In the genomic region with DNA sequence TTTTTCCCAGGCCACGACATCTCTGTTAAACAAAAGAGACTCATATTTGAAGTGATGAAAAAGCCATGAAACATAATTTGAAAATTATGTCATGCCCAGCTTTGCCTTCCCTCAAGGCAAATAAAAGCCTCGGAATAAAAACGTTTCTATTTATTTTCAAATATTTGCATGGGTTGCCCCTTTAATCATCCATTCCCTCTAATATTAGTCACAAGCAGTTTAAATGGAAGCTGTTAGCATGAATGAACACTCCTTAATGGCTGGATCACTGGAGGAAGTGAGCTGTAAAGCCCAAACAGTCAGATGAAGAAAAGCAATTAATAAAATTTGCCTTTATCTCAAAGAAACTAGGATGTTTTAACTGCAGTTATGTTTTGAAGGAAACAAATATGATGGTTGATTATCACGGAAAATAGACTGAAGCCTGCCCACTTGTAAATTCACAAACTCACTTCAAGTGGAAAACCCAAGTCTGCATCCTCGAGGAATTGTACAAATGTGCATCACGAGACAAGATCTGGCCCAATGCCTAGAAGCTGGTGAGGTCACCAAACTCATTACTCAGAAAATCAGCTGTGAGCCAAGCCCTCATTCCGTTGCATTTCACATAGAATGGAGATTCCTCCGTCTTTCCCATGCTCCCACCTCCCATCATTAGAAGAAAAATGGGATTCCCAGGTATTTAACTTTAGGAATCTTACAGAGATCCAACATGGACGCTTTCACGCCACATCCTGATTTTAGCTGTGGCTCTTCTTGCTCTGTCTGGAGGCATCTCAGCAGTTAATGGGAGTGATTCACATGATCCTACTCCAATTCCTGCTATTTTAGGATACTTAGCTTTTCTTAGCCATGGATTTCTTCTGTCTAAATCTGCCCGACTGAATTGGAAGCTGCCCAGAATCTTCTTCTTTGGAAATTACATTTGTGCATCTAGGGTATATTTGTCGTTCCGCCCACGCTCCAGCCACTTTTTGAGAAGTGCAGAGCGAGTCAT, we compare ENCODE assay signal across 8 cellular contexts.
DNase-seq lines count a peak whose midpoint lies in the region; ATAC-seq, FAIRE-seq and TF ChIP-seq lines count a peak whose summit lies in the region.

No MANE protein-coding gene starts in this region.

- no peaks in the 10 kb centered on the region for H3K36me3 Mint-ChIP-seq in activated CD4-positive, alpha-beta memory T cell treated with anti-CD3 and anti-CD28 coated beads for 36 hours

- H3K27ac ChIP-seq in RWPE2 (ENCODE audit: poor library complexity, severe bottlenecking), result peak overlapping the region; percentile 69
- H3K27ac ChIP-seq in pancreas, result peak overlapping the region in 2 of 4 donors; percentile 18 to 35
- no peak overlapping the region for H3K27ac ChIP-seq in Karpas-422 (ENCODE audit: low read length)

- H3K27me3 Mint-ChIP-seq in activated CD4-positive, alpha-beta memory T cell treated with anti-CD3 and anti-CD28 coated beads for 36 hours, result peaks cover 13% of the 10 kb centered on the region

- H3K9ac ChIP-seq in Karpas-422 (ENCODE audit: low read length), result no peak overlapping the region

- intact Hi-C loops in pancreas (cut with DNase I), result no loop called here
- intact Hi-C loops in activated CD4-positive, alpha-beta memory T cell treated with anti-CD3 and anti-CD28 coated beads for 36 hours (cut with micrococcal nuclease), result no loop called here

- H3K4me2 ChIP-seq in Karpas-422 (ENCODE audit: low read depth, low read length, poor library complexity, severe bottlenecking), result no peak overlapping the region

- H3K9me3 ChIP-seq in RWPE2 (ENCODE audit: severe bottlenecking) (no peaks in the 10 kb centered on the region), pancreas (no peaks in the 10 kb centered on the region), Karpas-422 (ENCODE audit: low read length) (no peaks in the 10 kb centered on the region)

- CTCF ChIA-PET in activated CD4-positive, alpha-beta memory T cell treated with anti-CD3 and anti-CD28 coated beads for 36 hours (lab: Charles Lee), result no interaction called here

- H3K36me3 ChIP-seq in RWPE2 (ENCODE audit: low read depth) (no peaks in the 10 kb centered on the region), pancreas (no peaks in the 10 kb centered on the region), Karpas-422 (ENCODE audit: insufficient read depth, low read length) (no peaks in the 10 kb centered on the region)

- H2AFZ ChIP-seq in Karpas-422 (ENCODE audit: low read length), result no peak overlapping the region

- no peaks in the 10 kb centered on the region for H3K4me1 Mint-ChIP-seq in activated CD4-positive, alpha-beta memory T cell treated with anti-CD3 and anti-CD28 coated beads for 36 hours (ENCODE audit: low read depth)

- no peaks in the 10 kb centered on the region for H3K9me2 ChIP-seq in Karpas-422 (replicated peaks; ENCODE audit: insufficient read depth, low read length)

- 39 to 45% methylated on average over 15 of the region's 15 CpGs for WGBS in pancreas, 2 donors

- H3K79me2 ChIP-seq in Karpas-422 (ENCODE audit: low read length), result no peaks in the 10 kb centered on the region

- H3K4me3 ChIP-seq in RWPE2 (ENCODE audit: severe bottlenecking), result no peak overlapping the region
- peak overlapping the region; percentile 25 for H3K4me3 ChIP-seq in fibroblast of pulmonary artery (replicated peaks; ENCODE audit: low read depth, low read length)
- no peak overlapping the region for H3K4me3 ChIP-seq in pancreas
- H3K4me3 ChIP-seq in Karpas-422 (ENCODE audit: low read length), result no peak overlapping the region

- no peaks in the 10 kb centered on the region for H3K9me3 Mint-ChIP-seq in activated CD4-positive, alpha-beta memory T cell treated with anti-CD3 and anti-CD28 coated beads for 36 hours

- peaks cover 19% of the 10 kb centered on the region for H3K4me1 ChIP-seq in RWPE2 (ENCODE audit: insufficient read depth, poor library complexity, severe bottlenecking)
- H3K4me1 ChIP-seq in pancreas, result peaks cover 3 to 19% (median 7%) of the 10 kb centered on the region in 3 donors
- H3K4me1 ChIP-seq in Karpas-422 (ENCODE audit: low read length), result no peaks in the 10 kb centered on the region

- H3K27me3 ChIP-seq in RWPE2 (ENCODE audit: insufficient read depth, poor library complexity, severe bottlenecking) (no peaks in the 10 kb centered on the region), pancreas (no peaks in the 10 kb centered on the region), Karpas-422 (ENCODE audit: low read length) (no peaks in the 10 kb centered on the region)

- peak; percentile 74 for FAIRE-seq in pancreas (lab: Jason Lieb, UNC)

- H3K27ac Mint-ChIP-seq in activated CD4-positive, alpha-beta memory T cell treated with anti-CD3 and anti-CD28 coated beads for 36 hours, result no peak overlapping the region

- ATAC-seq in RWPE2 (ENCODE audit: low read depth) (peak; percentile 88), pancreas (peak; percentile 82 to 91 (median 88))

- DNase-seq in C1 segment of cervical spinal cord (lab: John Stamatoyannopoulos, UW), result peak in 10 of 14 donors; percentile 8 to 65 (median 37)
- DNase-seq in RWPE2 (ENCODE audit: low spot score), result no peak
- DNase-seq in fibroblast of pulmonary artery (ENCODE audit: low read depth), result peak; percentile 97
- peak in 4 of 6 donors; percentile 79 to 83 (median 80) for DNase-seq in pancreas
- no peak for DNase-seq in Karpas-422
- no peak for DNase-seq in stimulated activated naive CD4-positive, alpha-beta T cell treated with Interleukin-2 at 50 U/mL for 16 hours (lab: John Stamatoyannopoulos, UW)
- DNase-seq in activated CD4-positive, alpha-beta memory T cell treated with anti-CD3 and anti-CD28 coated beads for 36 hours, result no peak
- no peak for DNase-seq in NAMALWA (ENCODE audit: low spot score)

- POLR2A ChIA-PET in activated CD4-positive, alpha-beta memory T cell treated with anti-CD3 and anti-CD28 coated beads for 36 hours (lab: Charles Lee), result no interaction called here

- TF ChIP-seq CTCF in RWPE2 (IDR thresholded peaks at IDR 0.05; ENCODE audit: poor library complexity, severe bottlenecking) (no peak), fibroblast of pulmonary artery (IDR thresholded peaks at IDR 0.05; ENCODE audit: low read length, missing control alignments) (no peak), pancreas (IDR thresholded peaks at IDR 0.05) (no peak)

- H4K20me1 ChIP-seq in Karpas-422 (ENCODE audit: insufficient read depth, low read depth, low read length), result no peaks in the 10 kb centered on the region

- H3K4me3 Mint-ChIP-seq in activated CD4-positive, alpha-beta memory T cell treated with anti-CD3 and anti-CD28 coated beads for 36 hours, result no peak overlapping the region

Comparison
In these comparisons a context has a peak if more than half of its experiments do, and no peak if none do; other contexts are left out.
1. DNase-seq: peak in C1 segment of cervical spinal cord (10 of 14), fibroblast of pulmonary artery (single experiment) and pancreas (4 of 6); none in RWPE2 (single experiment), Karpas-422 (single experiment), stimulated activated naive CD4-positive, alpha-beta T cell treated with Interleukin-2 at 50 U/mL for 16 hours (single experiment), activated CD4-positive, alpha-beta memory T cell treated with anti-CD3 and anti-CD28 coated beads for 36 hours (single experiment) and NAMALWA (single experiment).